In genomic region chrY:26555015-26555414, GRCh38 we compare ENCODE assay signal across 3 cellular contexts.
"Had no signal": no experiment of that assay in that cellular context is flagged by ENCODE, and none has a peak within 500 bp of the region (broad histone marks: within the 10 kb centered on the region; RNA-seq: fewer than 3 reads in every experiment).

No MANE protein-coding gene starts in this region.

- ATAC-seq: GM12878 had no signal

- DNase-seq: GDM1, GF-D8 had no signal
